Comparison of ENCODE assay signal across 1 cellular context in genomic region chr1:30779294-30780071, GRCh38.
TF ChIP-seq lines count a peak whose summit lies in the region.

No MANE protein-coding gene starts in this region.

TF ChIP-seq in K562, 482 proteins besides CTCF, POLR2A, EP300 and RAD21 (continued from another document):
- TF ChIP-seq, protein P1, sequence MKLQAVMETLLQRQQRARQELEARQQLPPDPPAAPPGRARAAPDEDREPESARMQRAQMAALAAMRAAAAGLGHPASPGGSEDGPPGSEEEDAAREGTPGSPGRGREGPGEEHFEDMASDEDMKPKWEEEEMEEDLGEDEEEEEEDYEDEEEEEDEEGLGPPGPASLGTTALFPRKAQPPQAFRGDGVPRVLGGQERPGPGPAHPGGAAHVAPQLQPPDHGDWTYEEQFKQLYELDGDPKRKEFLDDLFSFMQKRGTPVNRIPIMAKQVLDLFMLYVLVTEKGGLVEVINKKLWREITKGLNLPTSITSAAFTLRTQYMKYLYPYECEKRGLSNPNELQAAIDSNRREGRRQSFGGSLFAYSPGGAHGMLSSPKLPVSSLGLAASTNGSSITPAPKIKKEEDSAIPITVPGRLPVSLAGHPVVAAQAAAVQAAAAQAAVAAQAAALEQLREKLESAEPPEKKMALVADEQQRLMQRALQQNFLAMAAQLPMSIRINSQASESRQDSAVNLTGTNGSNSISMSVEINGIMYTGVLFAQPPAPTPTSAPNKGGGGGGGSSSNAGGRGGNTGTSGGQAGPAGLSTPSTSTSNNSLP (IDR thresholded peaks at IDR 0.05; ENCODE audit: borderline replicate concordance, low read depth, low read length): no peak
- no peak for TF ChIP-seq FOXM1 (IDR thresholded peaks at IDR 0.05; ENCODE audit: low read depth)
- 0 out of 2 replicates have a peak, but pooled peaks have one; percentile 28 for TF ChIP-seq FOXM1 (CRISPR knock-in tag; IDR thresholded peaks at IDR 0.05; ENCODE audit: low read depth)
- no peak for TF ChIP-seq IRF9 (tag; IDR thresholded peaks at IDR 0.05)
- TF ChIP-seq, protein P2, sequence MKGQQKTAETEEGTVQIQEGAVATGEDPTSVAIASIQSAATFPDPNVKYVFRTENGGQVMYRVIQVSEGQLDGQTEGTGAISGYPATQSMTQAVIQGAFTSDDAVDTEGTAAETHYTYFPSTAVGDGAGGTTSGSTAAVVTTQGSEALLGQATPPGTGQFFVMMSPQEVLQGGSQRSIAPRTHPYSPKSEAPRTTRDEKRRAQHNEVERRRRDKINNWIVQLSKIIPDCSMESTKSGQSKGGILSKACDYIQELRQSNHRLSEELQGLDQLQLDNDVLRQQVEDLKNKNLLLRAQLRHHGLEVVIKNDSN (CRISPR knock-in tag; IDR thresholded peaks at IDR 0.05): no peak
- no peak; the same call in 1 of the 2 replicates for TF ChIP-seq GATAD2B (IDR thresholded peaks at IDR 0.05; ENCODE audit: borderline replicate concordance)
- TF ChIP-seq TRIM28 (IDR thresholded peaks at IDR 0.05): peak; percentile 62; the same call in 1 of the 2 replicates
- peak; percentile 21; the same call in 1 of the 2 replicates for TF ChIP-seq ATF4 (CRISPR knock-in tag; IDR thresholded peaks at IDR 0.05)
- TF ChIP-seq EHMT2 (IDR thresholded peaks at IDR 0.05): no peak
- TF ChIP-seq PML (IDR thresholded peaks at IDR 0.05; ENCODE audit: low read length): no peak
- TF ChIP-seq HDAC6 (IDR thresholded peaks at IDR 0.05; ENCODE audit: low read depth, low read length): no peak
- TF ChIP-seq COPS2 (conservative IDR thresholded peaks at IDR 0.05): no peak
- TF ChIP-seq DNMT1 (IDR thresholded peaks at IDR 0.05): no peak
- TF ChIP-seq, protein P3, sequence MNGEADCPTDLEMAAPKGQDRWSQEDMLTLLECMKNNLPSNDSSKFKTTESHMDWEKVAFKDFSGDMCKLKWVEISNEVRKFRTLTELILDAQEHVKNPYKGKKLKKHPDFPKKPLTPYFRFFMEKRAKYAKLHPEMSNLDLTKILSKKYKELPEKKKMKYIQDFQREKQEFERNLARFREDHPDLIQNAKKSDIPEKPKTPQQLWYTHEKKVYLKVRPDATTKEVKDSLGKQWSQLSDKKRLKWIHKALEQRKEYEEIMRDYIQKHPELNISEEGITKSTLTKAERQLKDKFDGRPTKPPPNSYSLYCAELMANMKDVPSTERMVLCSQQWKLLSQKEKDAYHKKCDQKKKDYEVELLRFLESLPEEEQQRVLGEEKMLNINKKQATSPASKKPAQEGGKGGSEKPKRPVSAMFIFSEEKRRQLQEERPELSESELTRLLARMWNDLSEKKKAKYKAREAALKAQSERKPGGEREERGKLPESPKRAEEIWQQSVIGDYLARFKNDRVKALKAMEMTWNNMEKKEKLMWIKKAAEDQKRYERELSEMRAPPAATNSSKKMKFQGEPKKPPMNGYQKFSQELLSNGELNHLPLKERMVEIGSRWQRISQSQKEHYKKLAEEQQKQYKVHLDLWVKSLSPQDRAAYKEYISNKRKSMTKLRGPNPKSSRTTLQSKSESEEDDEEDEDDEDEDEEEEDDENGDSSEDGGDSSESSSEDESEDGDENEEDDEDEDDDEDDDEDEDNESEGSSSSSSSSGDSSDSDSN (IDR thresholded peaks at IDR 0.05; ENCODE audit: borderline replicate concordance in 1 of 2, low read depth in 2 of 2, low read length in 2 of 2): peak in 1 of 2 experiments; percentile 43; a peak in 1 of 4 replicates
- no peak for TF ChIP-seq ATF2 (CRISPR knock-in tag; IDR thresholded peaks at IDR 0.05)
- no peak for TF ChIP-seq ZFP30 (CRISPR knock-in tag; IDR thresholded peaks at IDR 0.05; ENCODE audit: borderline replicate concordance)
- no peak for TF ChIP-seq ZC3H8 (IDR thresholded peaks at IDR 0.05)
